8 cellular contexts compared by ENCODE assay signal in genomic region chr3:15345608-15346137, GRCh38. TPM values are rescaled to one million over a fixed set of nuclear protein-coding genes. Genes with fewer than 3 reads are reported as not detected.
DNase-seq lines count a peak whose midpoint lies in the region; ATAC-seq and TF ChIP-seq lines count a peak whose summit lies in the region.

No MANE protein-coding gene starts in this region.

- H3K4me1 ChIP-seq in sigmoid colon = no peaks in the 10 kb centered on the region

- no peak for TF ChIP-seq EP300 in sigmoid colon (IDR thresholded peaks at IDR 0.05)

- TF ChIP-seq CTCF in sigmoid colon (IDR thresholded peaks at IDR 0.05) = no peak

- H3K36me3 ChIP-seq in sigmoid colon = no peaks in the 10 kb centered on the region

- H3K9me3 ChIP-seq in sigmoid colon = no peaks in the 10 kb centered on the region

- no peaks in the 10 kb centered on the region for H3K27me3 ChIP-seq in sigmoid colon

- peak; percentile 91 for ATAC-seq in GM21737 (IDR thresholded peaks at IDR 0.05; ENCODE audit: unreplicated experiment)
- ATAC-seq in HG03565 (IDR thresholded peaks at IDR 0.05; ENCODE audit: unreplicated experiment) = peak; percentile 88

- intact Hi-C loops in sigmoid colon (cut with DNase I) = no loop called here

- no peak for TF ChIP-seq POLR2A in sigmoid colon (IDR thresholded peaks at IDR 0.05)

- H3K27ac ChIP-seq in sigmoid colon = no peak overlapping the region

- H3K4me3 ChIP-seq in sigmoid colon = no peak overlapping the region

- WGBS in sigmoid colon, 2 donors = 69 to 80% methylated on average over 4 of the region's 4 CpGs

- DNase-seq in NCI-H2171 treated with DMSO at 0.1 percent for 48 hours (lab: John Stamatoyannopoulos, UW) (peak; percentile 4), NCI-H2171 (lab: John Stamatoyannopoulos, UW) (no peak), sigmoid colon (peak; percentile 48), activated gamma-delta T cell treated with Interleukin-2 at 50 U/mL for 16 hours (no peak), GM19240 (ENCODE audit: insufficient read length, low spot score) (no peak), NCI-H2196 treated with DMSO at 0.1 percent for 48 hours (lab: John Stamatoyannopoulos, UW; ENCODE audit: unreplicated experiment) (no peak)

RNA-seq across cellular contexts. Expression of gene SH3BP5, which starts 13.3 kb away (rescaled TPM):
- total RNA-seq in sigmoid colon = 10 to 100 TPM; 25.1 to 40.4 (median 31.9) TPM
- 10 to 100 TPM in 2 of 3 donors, 1 to 10 TPM in 1; 5.5 to 31.2 (median 21.6) TPM for polyA plus RNA-seq in sigmoid colon

Comparison
In these comparisons a context has a peak if more than half of its experiments do, and no peak if none do; other contexts are left out.
1. DNase-seq: peak in NCI-H2171 treated with DMSO at 0.1 percent for 48 hours (single experiment) and sigmoid colon (single experiment); none in NCI-H2171 (single experiment), activated gamma-delta T cell treated with Interleukin-2 at 50 U/mL for 16 hours (single experiment), GM19240 (single experiment) and NCI-H2196 treated with DMSO at 0.1 percent for 48 hours (single experiment).